In genomic region chr17:39225308-39225973, GRCh38 we compare ENCODE assay signal across 9 cellular contexts. TPM values are rescaled to one million over a fixed set of nuclear protein-coding genes. Genes with fewer than 3 reads are reported as not detected.
DNase-seq lines count a peak whose midpoint lies in the region; ATAC-seq and TF ChIP-seq lines count a peak whose summit lies in the region.
"Had no signal": no experiment of that assay in that cellular context is flagged by ENCODE, and none has a peak within 500 bp of the region (broad histone marks: within the 10 kb centered on the region; RNA-seq: fewer than 3 reads in every experiment).

A gene with protein sequence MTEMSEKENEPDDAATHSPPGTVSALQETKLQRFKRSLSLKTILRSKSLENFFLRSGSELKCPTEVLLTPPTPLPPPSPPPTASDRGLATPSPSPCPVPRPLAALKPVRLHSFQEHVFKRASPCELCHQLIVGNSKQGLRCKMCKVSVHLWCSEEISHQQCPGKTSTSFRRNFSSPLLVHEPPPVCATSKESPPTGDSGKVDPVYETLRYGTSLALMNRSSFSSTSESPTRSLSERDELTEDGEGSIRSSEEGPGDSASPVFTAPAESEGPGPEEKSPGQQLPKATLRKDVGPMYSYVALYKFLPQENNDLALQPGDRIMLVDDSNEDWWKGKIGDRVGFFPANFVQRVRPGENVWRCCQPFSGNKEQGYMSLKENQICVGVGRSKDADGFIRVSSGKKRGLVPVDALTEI (minus strand): TSS chr17:39225945. CDS start chr17:39225502, 443 bp downstream.

- peak within 1 kb of the TSS; percentile 58 for H3K4me3 ChIP-seq in GM23248
- peak within 1 kb of the TSS; percentile 27 to 50 for H3K4me3 ChIP-seq in foreskin fibroblast (ENCODE audit: low read depth in 1 of 2, low read length in 2 of 2)
- peak within 1 kb of the TSS; percentile 35 for H3K4me3 ChIP-seq in retinal pigment epithelial cell (ENCODE audit: low read length)
- no peak within 1 kb of the TSS for H3K4me3 ChIP-seq in Karpas-422 (ENCODE audit: low read length)

- DNase-seq in GM23248: peak; percentile 34
- peak; percentile 54 for DNase-seq in activated B cell treated with CpG ODN at 0.5 μM for 24 hours
- no peak for DNase-seq in foreskin fibroblast
- no peak for DNase-seq in retinal pigment epithelial cell (ENCODE audit: low read depth)
- no peak for DNase-seq in Karpas-422
- DNase-seq in DMS153 (lab: John Stamatoyannopoulos, UW): no peak
- no peak for DNase-seq in stimulated activated CD4-positive, alpha-beta T cell treated with anti-CD3 and anti-CD28 coated beads, Interleukin-4, amount 100 ng/mL, for 4 hours
- DNase-seq: activated CD4-positive, alpha-beta T cell treated with anti-CD3 and anti-CD28 coated beads for 1 hour had no signal

- TF ChIP-seq CTCF in activated B cell treated with CpG ODN at 0.5 μM for 24 hours (IDR thresholded peaks at IDR 0.05): no peak
- no peak for TF ChIP-seq CTCF in foreskin fibroblast (IDR thresholded peaks at IDR 0.05; ENCODE audit: low read depth, low read length)
- no peak for TF ChIP-seq CTCF in retinal pigment epithelial cell (conservative IDR thresholded peaks at IDR 0.05; ENCODE audit: low read depth, low read length)

- no peaks in the 10 kb centered on the region for H3K9me3 Mint-ChIP-seq in activated B cell treated with CpG ODN at 0.5 μM for 24 hours

- intact Hi-C loops in activated B cell treated with CpG ODN at 0.5 μM for 24 hours (cut with micrococcal nuclease): loop anchor here (2.0 kb wide), 2 partner anchors 13 to 17 kb away; no protein-coding TSS in a partner anchor

- H3K4me1 ChIP-seq in GM23248 (ENCODE audit: insufficient read depth): peaks cover 9% of the 10 kb centered on the region
- H3K4me1 ChIP-seq in Karpas-422 (ENCODE audit: low read length): no peaks in the 10 kb centered on the region; the same call in 1 of the 2 replicates

- H3K36me3 Mint-ChIP-seq in activated B cell treated with CpG ODN at 0.5 μM for 24 hours (ENCODE audit: low read depth): no peaks in the 10 kb centered on the region

- no peaks in the 10 kb centered on the region for H3K9me2 ChIP-seq in GM23248 (ENCODE audit: insufficient read depth)
- no peaks in the 10 kb centered on the region for H3K9me2 ChIP-seq in Karpas-422 (replicated peaks; ENCODE audit: insufficient read depth, low read length)

- CTCF ChIA-PET in activated B cell treated with CpG ODN at 0.5 μM for 24 hours (lab: Charles Lee): interaction anchor here (0.7 kb wide), 1 partner anchor 19 kb away, joined by 4 read pairs; no protein-coding TSS in a partner anchor

- H3K4me2 ChIP-seq in GM23248 (ENCODE audit: unreplicated experiment) (peak within 1 kb of the TSS; percentile 82), Karpas-422 (ENCODE audit: low read depth, low read length, poor library complexity, severe bottlenecking) (no peak within 1 kb of the TSS)

- H3K79me2 ChIP-seq in GM23248 (ENCODE audit: insufficient read depth) (no peaks in the 10 kb centered on the region), Karpas-422 (ENCODE audit: low read length) (no peaks in the 10 kb centered on the region)

- WGBS in GM23248 (ENCODE audit: low coverage in 1 of 2, low lambda C conversion rate in 2 of 2, missing lambda C conversion rate in 2 of 2), 2 experiments: 3 to 6% methylated on average over 36 to 47 of the region's 72 CpGs

- H3K9me3 ChIP-seq in GM23248 (ENCODE audit: low read depth) (no peaks in the 10 kb centered on the region), Karpas-422 (ENCODE audit: low read length) (no peaks in the 10 kb centered on the region)

- ATAC-seq in activated B cell treated with CpG ODN at 0.5 μM for 24 hours (ENCODE audit: low read depth) (peak; percentile 81), HG03095 (IDR thresholded peaks at IDR 0.05; ENCODE audit: unreplicated experiment) (no peak)

- H4K20me1 ChIP-seq in GM23248 (ENCODE audit: insufficient read depth) (no peaks in the 10 kb centered on the region), Karpas-422 (ENCODE audit: insufficient read depth, low read depth, low read length) (no peaks in the 10 kb centered on the region)

- H3K36me3 ChIP-seq in GM23248 (ENCODE audit: low read depth) (no peaks in the 10 kb centered on the region), Karpas-422 (ENCODE audit: insufficient read depth, low read length) (no peaks in the 10 kb centered on the region)

- in situ Hi-C loops in GM23248 (cut with MboI): no loop called here

- H3K4me3 Mint-ChIP-seq in activated B cell treated with CpG ODN at 0.5 μM for 24 hours: peak within 1 kb of the TSS; percentile 78

- H3K4me1 Mint-ChIP-seq in activated B cell treated with CpG ODN at 0.5 μM for 24 hours: peaks cover 12% of the 10 kb centered on the region

- H3K27me3 ChIP-seq in GM23248 (replicated peaks; ENCODE audit: insufficient read depth) (peaks cover 11% of the 10 kb centered on the region), Karpas-422 (ENCODE audit: low read length) (no peaks in the 10 kb centered on the region)

- H3K27ac Mint-ChIP-seq in activated B cell treated with CpG ODN at 0.5 μM for 24 hours: peak within 1 kb of the TSS; percentile 7

- H3K9ac ChIP-seq in GM23248 (no peak within 1 kb of the TSS), Karpas-422 (ENCODE audit: low read length) (no peak within 1 kb of the TSS)

- H3F3A ChIP-seq in GM23248 (ENCODE audit: insufficient read depth): 0 out of 2 replicates have a peak, but pooled peaks cover 5% of the 10 kb centered on the region

- H3K27ac ChIP-seq in GM23248: no peak within 1 kb of the TSS
- H3K27ac ChIP-seq in Karpas-422 (ENCODE audit: low read length): no peak within 1 kb of the TSS

- POLR2A ChIA-PET in activated B cell treated with CpG ODN at 0.5 μM for 24 hours (lab: Charles Lee): interaction anchor here (0.6 to 1.2 kb wide), 4 partner anchors 13 to 414 kb away, joined by 3 to 11 read pairs (median 4); partner anchors contain the start of gene RPL19

- H2AFZ ChIP-seq in GM23248: peak within 1 kb of the TSS; percentile 27; the same call in 1 of the 2 replicates
- H2AFZ ChIP-seq in Karpas-422 (ENCODE audit: low read length): no peak within 1 kb of the TSS

- H3K27me3 Mint-ChIP-seq in activated B cell treated with CpG ODN at 0.5 μM for 24 hours: peaks cover 39% of the 10 kb centered on the region

RNA-seq across cellular contexts. Expression of the gene that starts here (rescaled TPM):
- not detected in 2 replicates for total RNA-seq in GM23248 (2014; rRNA removed; shearing (Covaris generic))
- 0.05 TPM in 1 of 2 replicates, not detected in the other for polyA plus RNA-seq in GM23248 (2016; fragmentation: Nextera tagmentation; extraction: Ambion mirVana)
- not detected in 2 replicates for total RNA-seq in activated B cell treated with CpG ODN at 0.5 μM for 24 hours
- not detected in 2 replicates for total RNA-seq in Karpas-422 (2014; rRNA removed; shearing (Covaris generic); ENCODE audit: low replicate concordance)

Comparison
In these comparisons a context has a peak if more than half of its experiments do, and no peak if none do; other contexts are left out.
1. Peak in DNase-seq, H3K4me3 ChIP-seq and H3K4me2 ChIP-seq in GM23248; RNA of the gene not detected or under 1 TPM.
2. Peak in DNase-seq and ATAC-seq in activated B cell treated with CpG ODN at 0.5 μM for 24 hours; RNA of the gene not detected or under 1 TPM.